Comparison of ENCODE assay signal across 8 cellular contexts in the genomic region with DNA sequence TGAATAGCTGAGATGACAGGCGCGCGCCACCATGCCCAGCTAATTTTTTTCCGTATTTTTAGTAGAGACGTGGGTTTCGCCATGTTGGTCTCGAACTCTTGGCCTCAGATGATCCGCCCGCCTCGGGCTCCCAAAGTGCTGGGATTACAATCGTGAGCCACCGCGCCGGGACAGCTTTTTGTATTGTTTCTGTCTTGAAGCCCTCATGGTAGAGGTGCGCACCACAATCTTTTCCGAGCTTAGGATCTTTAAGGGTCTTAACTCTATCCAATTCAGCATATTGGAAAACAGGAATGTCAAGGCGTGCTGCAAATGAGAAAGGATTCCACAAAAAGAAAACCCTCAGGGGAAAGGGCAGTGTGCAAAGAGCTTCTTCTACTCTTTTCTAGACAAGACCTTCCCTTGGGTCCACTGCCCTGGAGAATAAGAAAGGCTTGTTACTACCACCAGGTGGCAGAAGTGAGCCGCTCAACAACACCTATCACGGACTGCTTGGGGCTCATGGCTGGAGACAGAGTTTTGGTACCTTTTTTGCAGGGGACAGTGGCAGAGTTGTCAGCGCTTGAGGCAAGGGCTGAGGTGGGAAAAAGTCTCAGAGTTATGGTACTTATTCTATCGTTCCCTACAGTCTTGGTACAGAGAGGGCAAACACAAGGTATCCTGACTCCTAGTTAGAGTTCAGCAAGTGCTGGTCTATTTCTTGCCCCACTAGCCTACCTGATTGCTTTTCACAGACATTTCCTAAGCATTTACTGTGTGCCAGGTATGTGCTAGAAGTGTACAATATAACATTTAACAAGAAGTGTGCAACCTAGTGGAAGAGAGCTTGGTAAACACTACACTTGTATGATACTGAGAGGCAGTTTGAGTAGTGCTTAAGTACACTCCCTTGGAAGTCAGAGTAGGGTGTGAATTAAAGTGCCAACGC. TPM values are rescaled to one million over a fixed set of nuclear protein-coding genes. Genes with fewer than 3 reads are reported as not detected.
A peak's percentile ranks its signal among the peaks of the same experiment; 100 is the strongest.
DNase-seq lines count a peak whose midpoint lies in the region; ATAC-seq, FAIRE-seq and TF ChIP-seq lines count a peak whose summit lies in the region.

No MANE protein-coding gene starts in this region.

- 59 to 65% (median 60%) methylated on average over 22 of the region's 22 CpGs for WGBS in small intestine, 3 donors

- in situ Hi-C loops in astrocyte of the cerebellum (cut with HindIII; ENCODE audit: low sequenced_read_pairs) = no loop called here

- no peaks in the 10 kb centered on the region for H3K36me3 ChIP-seq in small intestine (ENCODE audit: control insufficient read depth in 2 of 2, insufficient read depth in 2 of 2, low read length in 2 of 2)

- peak overlapping the region in 1 of 2 donors; percentile 59 for H3K27ac ChIP-seq in small intestine (ENCODE audit: low read depth in 1 of 2, low read length in 1 of 2)

- peak; percentile 88 for TF ChIP-seq CTCF in astrocyte of the cerebellum (IDR thresholded peaks at IDR 0.05; ENCODE audit: low read depth, low read length, missing control alignments)

- H3K4me3 ChIP-seq in astrocyte of the cerebellum (ENCODE audit: low read depth, low read length) = no peak overlapping the region
- no peak overlapping the region for H3K4me3 ChIP-seq in small intestine (ENCODE audit: low read depth in 1 of 2, low read length in 2 of 2)

- no peaks in the 10 kb centered on the region for H3K9me3 ChIP-seq in small intestine (ENCODE audit: control insufficient read depth, low read depth)

- ATAC-seq in HG02623 (IDR thresholded peaks at IDR 0.05; ENCODE audit: unreplicated experiment) (peak; percentile 73), HG03354 (IDR thresholded peaks at IDR 0.05; ENCODE audit: poor library complexity, severe bottlenecking, unreplicated experiment) (no peak)

- FAIRE-seq in small intestine (lab: Jason Lieb, UNC) = no peak

- H3K4me1 ChIP-seq in small intestine (ENCODE audit: control insufficient read depth in 2 of 2, insufficient read depth in 1 of 2, low read depth in 1 of 2, low read length in 1 of 2) = no peaks in the 10 kb centered on the region

- no peaks in the 10 kb centered on the region for H3K27me3 ChIP-seq in small intestine (ENCODE audit: control insufficient read depth in 2 of 2, insufficient read depth in 2 of 2, low read length in 2 of 2)

- DNase-seq in GDM1 (lab: John Stamatoyannopoulos, UW) (peak; percentile 76), NCI-H2081 treated with DMSO at 0.1 percent for 48 hours (lab: John Stamatoyannopoulos, UW) (peak; percentile 29), T1000 (lab: John Stamatoyannopoulos, UW) (peak; percentile 76), astrocyte of the cerebellum (ENCODE audit: low read depth) (peak; percentile 81), hippocampal formation (lab: John Stamatoyannopoulos, UW) (peak; percentile 79 to 83), small intestine (peak; percentile 91)

RNA-seq across cellular contexts. Expression of gene SP7, which starts 16.4 kb away (rescaled TPM):
- not detected for polyA plus RNA-seq in small intestine

RNA-seq across cellular contexts. Expression of gene SP1, which starts 27.4 kb away (rescaled TPM):
- polyA plus RNA-seq in small intestine = 10 to 100 TPM; 13.8 to 20.3 (median 16.3) TPM

RNA-seq across cellular contexts. Expression of gene AAAS, which starts 31.2 kb away (rescaled TPM):
- 10 to 100 TPM; 20.0 to 34.9 (median 32.5) TPM for polyA plus RNA-seq in small intestine

RNA-seq across cellular contexts. Expression of gene MYG1, which starts 53.1 kb away (rescaled TPM):
- polyA plus RNA-seq in small intestine = 10 to 100 TPM; 64.9 to 87.0 (median 68.9) TPM

RNA-seq across cellular contexts. Expression of gene PFDN5, which starts 57.3 kb away (rescaled TPM):
- 1,000 to 10,000 TPM in 1 of 3 donors, 100 to 1,000 TPM in 2; 774 to 1,223 (median 815) TPM for polyA plus RNA-seq in small intestine

Comparison
In these comparisons a context has a peak if more than half of its experiments do, and no peak if none do; other contexts are left out.
1. DNase-seq: peak in every context shown above with its lines; median percentile 91 in small intestine; 81 in astrocyte of the cerebellum; 81 in hippocampal formation; 76 in GDM1; 76 in T1000; 29 in NCI-H2081 treated with DMSO at 0.1 percent for 48 hours.